In the genomic region with DNA sequence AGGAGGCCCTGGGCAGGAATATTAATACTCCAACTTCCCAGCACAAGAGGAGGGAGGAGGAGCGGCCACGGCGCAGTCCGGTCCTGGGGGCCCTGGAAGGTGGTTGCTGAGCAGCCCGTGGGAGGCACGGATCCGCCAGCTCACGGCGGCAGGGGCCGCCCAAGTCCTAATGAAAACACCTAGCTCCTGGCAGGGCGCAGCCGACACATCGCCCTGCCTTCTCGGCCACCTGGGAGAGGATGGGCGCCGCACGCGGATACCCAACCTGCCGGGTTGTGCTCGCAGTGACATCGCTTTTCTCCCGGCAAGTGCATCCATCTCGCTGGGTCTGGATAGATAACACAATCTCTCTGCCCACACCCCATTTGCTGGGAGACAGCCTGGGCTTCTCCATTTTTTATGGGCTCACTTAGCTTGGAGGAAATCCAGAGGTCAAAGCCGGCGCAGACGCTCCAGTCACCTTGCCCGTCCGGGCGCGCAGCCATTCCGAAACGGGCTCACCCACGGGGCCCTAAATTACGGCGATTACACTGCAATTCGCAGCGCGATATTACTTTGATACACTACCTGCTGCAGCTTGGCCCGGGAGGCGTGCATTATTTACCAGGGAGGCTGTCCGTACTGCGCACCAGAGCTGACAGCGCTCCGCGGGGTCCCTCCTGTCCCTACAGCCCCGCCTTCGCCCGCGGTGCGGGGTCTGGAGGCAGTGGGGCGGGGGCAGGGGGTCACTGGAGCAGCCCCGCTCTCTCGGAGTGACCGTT, we compare ENCODE assay signal across 8 cellular contexts. TPM values are rescaled to one million over a fixed set of nuclear protein-coding genes. Genes with fewer than 3 reads are reported as not detected.
A peak's percentile ranks its signal among the peaks of the same experiment; 100 is the strongest.
DNase-seq lines count a peak whose midpoint lies in the region; ATAC-seq and TF ChIP-seq lines count a peak whose summit lies in the region.

No MANE protein-coding gene starts in this region.

- POLR2A ChIA-PET in CD8-positive, alpha-beta T cell (lab: Charles Lee), result interaction anchor here (0.8 kb wide), 1 partner anchor 33 kb away, joined by 3 read pairs; no protein-coding TSS in a partner anchor

- no peak overlapping the region for H3K27ac ChIP-seq in CD8-positive, alpha-beta T cell (ENCODE audit: low read depth, low read length)
- H3K27ac ChIP-seq in thyroid gland, result no peak overlapping the region
- H3K27ac ChIP-seq in gastroesophageal sphincter, result no peak overlapping the region

- H3K4me1 Mint-ChIP-seq in CD8-positive, alpha-beta T cell (ENCODE audit: low read depth), result peaks cover 25% of the 10 kb centered on the region
- peaks cover 11 to 12% of the 10 kb centered on the region in 2 donors for H3K4me1 Mint-ChIP-seq in immature natural killer cell

- peak in 3 of 7 experiments; percentile 27 to 59 (median 43) for DNase-seq in CD8-positive, alpha-beta T cell
- peak; percentile 42 for DNase-seq in activated CD8-positive, alpha-beta memory T cell treated with anti-CD3 and anti-CD28 coated beads, Interleukin-2, amount 50 U/mL, for 4 hours
- DNase-seq in immature natural killer cell, result peak; percentile 47 to 57 (median 52)
- DNase-seq in thyroid gland, result peak; percentile 33 to 35
- DNase-seq in SKM-1 (lab: John Stamatoyannopoulos, UW; ENCODE audit: unreplicated experiment), result no peak

- peak overlapping the region; percentile 26 for H3K4me3 Mint-ChIP-seq in CD8-positive, alpha-beta T cell
- H3K4me3 Mint-ChIP-seq in immature natural killer cell, result peak overlapping the region; percentile 80 to 87 (median 85)

- H3K36me3 ChIP-seq in CD8-positive, alpha-beta T cell (ENCODE audit: insufficient read depth, low read length), result no peaks in the 10 kb centered on the region
- H3K36me3 ChIP-seq in thyroid gland, result no peaks in the 10 kb centered on the region
- no peaks in the 10 kb centered on the region for H3K36me3 ChIP-seq in gastroesophageal sphincter

- peaks cover 7% of the 10 kb centered on the region for H3K4me1 ChIP-seq in CD8-positive, alpha-beta T cell (ENCODE audit: insufficient read depth, low read length)
- H3K4me1 ChIP-seq in thyroid gland (peaks cover 0 to 14% of the 10 kb centered on the region in 2 donors), gastroesophageal sphincter (peaks cover 0 to 16% (median 13%) of the 10 kb centered on the region in 3 donors)

- no peak for TF ChIP-seq CTCF in CD8-positive, alpha-beta T cell (IDR thresholded peaks at IDR 0.05)
- TF ChIP-seq CTCF in thyroid gland (IDR thresholded peaks at IDR 0.05), result peak in 1 of 6 experiments; percentile 10
- TF ChIP-seq CTCF in gastroesophageal sphincter (IDR thresholded peaks at IDR 0.05), result no peak

- peak; percentile 33 for ATAC-seq in CD8-positive, alpha-beta T cell
- ATAC-seq in GM21737 (IDR thresholded peaks at IDR 0.05; ENCODE audit: unreplicated experiment) (peak; percentile 61), gastroesophageal sphincter (no peak), GM21423 (IDR thresholded peaks at IDR 0.05; ENCODE audit: unreplicated experiment) (no peak)

- CTCF ChIA-PET in CD8-positive, alpha-beta T cell (lab: Charles Lee), result interaction anchor here (0.9 kb wide), 1 partner anchor 51 kb away, joined by 3 read pairs; no protein-coding TSS in a partner anchor

- WGBS in thyroid gland, 2 donors, result 2 to 3% methylated on average over 8 to 29 of the region's 54 CpGs
- no CpG with 5 or more reads among the region's 54 CpGs for WGBS in gastroesophageal sphincter (ENCODE audit: low coverage in 1 of 2), 2 donors

- H3K36me3 Mint-ChIP-seq in CD8-positive, alpha-beta T cell, result peaks cover 52% of the 10 kb centered on the region
- peaks cover 0 to 5% (median 0%) of the 10 kb centered on the region in 3 donors for H3K36me3 Mint-ChIP-seq in immature natural killer cell

- TF ChIP-seq EP300 in gastroesophageal sphincter (IDR thresholded peaks at IDR 0.05), result no peak

- H3K9me3 Mint-ChIP-seq in CD8-positive, alpha-beta T cell, result no peaks in the 10 kb centered on the region
- H3K9me3 Mint-ChIP-seq in immature natural killer cell, result no peaks in the 10 kb centered on the region

- H3K27me3 Mint-ChIP-seq in CD8-positive, alpha-beta T cell (ENCODE audit: low read depth), result no peaks in the 10 kb centered on the region
- peaks cover 13 to 18% (median 18%) of the 10 kb centered on the region in 3 donors for H3K27me3 Mint-ChIP-seq in immature natural killer cell (ENCODE audit: low read depth in 3 of 3)

- TF ChIP-seq POLR2A in thyroid gland (IDR thresholded peaks at IDR 0.05) (no peak), gastroesophageal sphincter (IDR thresholded peaks at IDR 0.05) (no peak)

- H3K27me3 ChIP-seq in CD8-positive, alpha-beta T cell (ENCODE audit: insufficient read depth, low read length), result no peaks in the 10 kb centered on the region
- no peaks in the 10 kb centered on the region for H3K27me3 ChIP-seq in thyroid gland
- H3K27me3 ChIP-seq in gastroesophageal sphincter, result peaks cover 72% of the 10 kb centered on the region

- H3K4me3 ChIP-seq in CD8-positive, alpha-beta T cell (ENCODE audit: low read depth, low read length), result peak overlapping the region; percentile 49
- no peak overlapping the region for H3K4me3 ChIP-seq in thyroid gland (replicated peaks in 1 of 3)
- peak overlapping the region in 1 of 2 donors; percentile 40 for H3K4me3 ChIP-seq in gastroesophageal sphincter

- no peaks in the 10 kb centered on the region for H3K9me3 ChIP-seq in CD8-positive, alpha-beta T cell (ENCODE audit: low read length)
- H3K9me3 ChIP-seq in thyroid gland, result no peaks in the 10 kb centered on the region
- no peaks in the 10 kb centered on the region for H3K9me3 ChIP-seq in gastroesophageal sphincter

- intact Hi-C loops in CD8-positive, alpha-beta T cell (cut with DNase I, micrococcal nuclease), result loop anchor here in 1 of 2 experiments (5.0 kb wide), 1 partner anchor 34 kb away; no protein-coding TSS in a partner anchor
- intact Hi-C loops in thyroid gland (cut with DNase I), result no loop called here

- no peak overlapping the region for H3K27ac Mint-ChIP-seq in CD8-positive, alpha-beta T cell
- peak overlapping the region in 2 of 6 donors; percentile 68 to 71 for H3K27ac Mint-ChIP-seq in immature natural killer cell

RNA-seq across cellular contexts. Expression of a gene that starts 36.2 kb away (rescaled TPM):
- 1 to 10 TPM; 5.4 to 6.2 TPM for total RNA-seq in CD8-positive, alpha-beta T cell
- polyA plus RNA-seq in immature natural killer cell, result 100 to 1,000 TPM in 1 of 3 donors, 10 to 100 TPM in 2; 78.7 to 115 (median 79.3) TPM
- 10 to 100 TPM in 3 of 4 donors, not detected in 1; 24.7 to 40.3 (median 26.6) TPM for total RNA-seq in thyroid gland
- 10 to 100 TPM; 10.6 to 16.2 (median 14.3) TPM for total RNA-seq in gastroesophageal sphincter

Comparison
In these comparisons a context has a peak if more than half of its experiments do, and no peak if none do; other contexts are left out.
1. ATAC-seq: peak in CD8-positive, alpha-beta T cell (single experiment) and GM21737 (single experiment); none in gastroesophageal sphincter (single experiment) and GM21423 (single experiment).